ENCODE assay signal across 17 cellular contexts in the genomic region with DNA sequence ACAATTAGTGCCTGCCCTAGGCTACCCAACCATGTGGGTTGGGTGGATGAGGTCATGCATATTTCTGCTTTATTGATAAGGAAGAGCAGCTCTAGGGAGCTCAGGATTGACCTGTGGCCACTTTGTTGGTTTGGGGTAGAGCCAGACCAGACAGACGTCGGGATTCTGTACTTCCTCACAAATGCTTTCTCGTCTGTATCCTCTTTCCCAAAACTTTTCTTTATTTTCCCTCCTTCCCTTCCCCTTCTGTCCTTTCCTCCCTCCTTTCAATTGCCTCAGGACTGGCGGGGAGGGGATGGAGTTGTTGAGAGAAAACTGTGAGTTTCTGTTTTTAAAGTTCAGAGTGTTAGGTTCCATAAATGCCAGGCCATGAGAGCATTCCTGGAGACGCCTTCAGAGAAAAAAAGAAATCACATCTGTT.
DNase-seq lines count a peak whose midpoint lies in the region; ATAC-seq and TF ChIP-seq lines count a peak whose summit lies in the region.
"Had no signal": no experiment of that assay in that cellular context is flagged by ENCODE, and none has a peak within 500 bp of the region (broad histone marks: within the 10 kb centered on the region; RNA-seq: fewer than 3 reads in every experiment).

No MANE protein-coding gene starts in this region.

- no peak overlapping the region for H3K4me3 Mint-ChIP-seq in activated CD8-positive, alpha-beta memory T cell treated with anti-CD3 and anti-CD28 coated beads, Interleukin-2, amount 10 ng/mL, durations not matched to agents 7 days and 5 days

- CTCF ChIA-PET in mammary epithelial cell (lab: Charles Lee; ENCODE audit: low non-redundant PET): interaction anchor here (0.6 kb wide), 1 partner anchor 67 kb away, joined by 4 read pairs; no protein-coding TSS in a partner anchor
- CTCF ChIA-PET in activated CD8-positive, alpha-beta memory T cell treated with anti-CD3 and anti-CD28 coated beads, Interleukin-2, amount 10 ng/mL, durations not matched to agents 7 days and 5 days (lab: Charles Lee): no interaction called here

- peaks cover 14% of the 10 kb centered on the region for H3K36me3 ChIP-seq in right atrium auricular region
- H3K36me3 ChIP-seq in mammary epithelial cell (ENCODE audit: insufficient read depth, low read length): peaks cover 19% of the 10 kb centered on the region
- peaks cover 0 to 12% of the 10 kb centered on the region in 2 donors for H3K36me3 ChIP-seq in vagina

- no peaks in the 10 kb centered on the region for H4K20me1 ChIP-seq in mammary epithelial cell (ENCODE audit: insufficient read depth, low read length)

- TF ChIP-seq CTCF in right atrium auricular region (IDR thresholded peaks at IDR 0.05) (no peak), mammary epithelial cell (conservative IDR thresholded peaks at IDR 0.05 in 1 of 2, IDR thresholded peaks at IDR 0.05 in 1 of 2; ENCODE audit: extremely low read depth in 1 of 2, insufficient read depth in 1 of 2, low read depth in 1 of 2, low read length in 2 of 2) (no peak), vagina (IDR thresholded peaks at IDR 0.05) (no peak)

- H3K27me3 Mint-ChIP-seq in activated CD8-positive, alpha-beta memory T cell treated with anti-CD3 and anti-CD28 coated beads, Interleukin-2, amount 10 ng/mL, durations not matched to agents 7 days and 5 days: no peaks in the 10 kb centered on the region

- peaks cover 23% of the 10 kb centered on the region for H3K36me3 Mint-ChIP-seq in activated CD8-positive, alpha-beta memory T cell treated with anti-CD3 and anti-CD28 coated beads, Interleukin-2, amount 10 ng/mL, durations not matched to agents 7 days and 5 days

- H3K9me3 ChIP-seq in right atrium auricular region (no peaks in the 10 kb centered on the region), mammary epithelial cell (replicated peaks; ENCODE audit: insufficient read depth, low read length) (no peaks in the 10 kb centered on the region), vagina (no peaks in the 10 kb centered on the region)
- H3K9me3 ChIP-seq: A549, body of pancreas, Caco-2, right lobe of liver had no signal

- H3K9me3 Mint-ChIP-seq in activated CD8-positive, alpha-beta memory T cell treated with anti-CD3 and anti-CD28 coated beads, Interleukin-2, amount 10 ng/mL, durations not matched to agents 7 days and 5 days (ENCODE audit: low read depth): no peaks in the 10 kb centered on the region

- no peak overlapping the region for H3K27ac Mint-ChIP-seq in activated CD8-positive, alpha-beta memory T cell treated with anti-CD3 and anti-CD28 coated beads, Interleukin-2, amount 10 ng/mL, durations not matched to agents 7 days and 5 days

- intact Hi-C loops in cardiac septum (cut with DNase I): loop anchor here (5.0 to 10.0 kb wide), 2 partner anchors 128 to 261 kb away; partner anchors contain the start of genes MGST3 and TMCO1
- intact Hi-C loops in mammary epithelial cell (cut with micrococcal nuclease): loop anchor here (5.0 kb wide), 1 partner anchor 38 kb away; no protein-coding TSS in a partner anchor
- intact Hi-C loops in vagina (cut with DNase I): no loop called here

- H3K4me1 ChIP-seq in right atrium auricular region: peaks cover 0 to 61% of the 10 kb centered on the region in 2 donors
- H3K4me1 ChIP-seq in mammary epithelial cell (ENCODE audit: insufficient read depth, low read length): peaks cover 57% of the 10 kb centered on the region
- peaks cover 43% of the 10 kb centered on the region for H3K4me1 ChIP-seq in vagina

- no peak for ATAC-seq in activated CD8-positive, alpha-beta memory T cell treated with anti-CD3 and anti-CD28 coated beads, Interleukin-2, amount 10 ng/mL, durations not matched to agents 7 days and 5 days
- ATAC-seq in GM19324 (IDR thresholded peaks at IDR 0.05; ENCODE audit: low FRiP score, unreplicated experiment): no peak
- ATAC-seq: A549, body of pancreas, HCT116 had no signal

- H3K4me3 ChIP-seq in right atrium auricular region (no peak overlapping the region), mammary epithelial cell (replicated peaks in 1 of 3; ENCODE audit: insufficient read depth in 1 of 3, low read depth in 2 of 3, low read length in 3 of 3) (no peak overlapping the region), vagina (no peak overlapping the region)
- H3K4me3 ChIP-seq: A549, body of pancreas, PC-9, right lobe of liver had no signal

- H3K79me2 ChIP-seq in mammary epithelial cell (ENCODE audit: insufficient read depth, low read length): peaks cover 62% of the 10 kb centered on the region

- H3K27ac ChIP-seq in right atrium auricular region (peak overlapping the region; percentile 63 to 69), mammary epithelial cell (ENCODE audit: insufficient read depth, low read depth, low read length) (peak overlapping the region; percentile 5), vagina (peak overlapping the region; percentile 66)
- H3K27ac ChIP-seq: body of pancreas, PC-9 had no signal

- no TSS peak for BruUV-seq in mammary epithelial cell (replicated peaks; lab: Mats Ljungman, UMichigan)

- H3K27me3 ChIP-seq in right atrium auricular region (no peaks in the 10 kb centered on the region), mammary epithelial cell (ENCODE audit: insufficient read depth, low read length) (no peaks in the 10 kb centered on the region), vagina (no peaks in the 10 kb centered on the region)
- H3K27me3 ChIP-seq: body of pancreas, right lobe of liver had no signal

- DNase-seq in right atrium auricular region (ENCODE audit: low spot score) (no peak), cardiac septum (ENCODE audit: low spot score) (no peak), mammary epithelial cell (no peak), islet precursor cell (peak; percentile 82), vagina (ENCODE audit: extremely low spot score in 2 of 2) (no peak)
- no peak for DNase-seq in activated T-cell treated with anti-CD3 and anti-CD28 coated beads, Interleukin-2, amount 50 U/mL, for 1 hour
- no peak for DNase-seq in activated CD8-positive, alpha-beta memory T cell treated with anti-CD3 and anti-CD28 coated beads, Interleukin-2, amount 10 ng/mL, durations not matched to agents 7 days and 5 days
- DNase-seq: activated T-cell treated with anti-CD3 and anti-CD28 coated beads, Interleukin-2, amount 50 U/mL, for 48 hours; body of pancreas; Caco-2; left ventricle myocardium superior; NCI-H146; PC-9; right lobe of liver had no signal

- dilution Hi-C loops in mammary epithelial cell (cut with HindIII; ENCODE audit: low sequenced_read_pairs): no loop called here

- peak overlapping the region; percentile 5 for H3K4me2 ChIP-seq in mammary epithelial cell (ENCODE audit: insufficient read depth, low read depth, low read length)
- H3K4me2 ChIP-seq: A549, PC-9 had no signal

- H3K9ac ChIP-seq in mammary epithelial cell (ENCODE audit: insufficient read depth, low read length): no peak overlapping the region

- WGBS in mammary epithelial cell (ENCODE audit: low coverage, missing lambda C conversion rate): 28% methylated on average over 5 of the region's 5 CpGs

- in situ Hi-C loops in mammary epithelial cell (cut with MboI; ENCODE audit: low sequenced_read_pairs in 2 of 2): no loop called here

- TF ChIP-seq POLR2A in vagina (IDR thresholded peaks at IDR 0.05): no peak

- peaks cover 23% of the 10 kb centered on the region for H3K4me1 Mint-ChIP-seq in activated CD8-positive, alpha-beta memory T cell treated with anti-CD3 and anti-CD28 coated beads, Interleukin-2, amount 10 ng/mL, durations not matched to agents 7 days and 5 days

- H2AFZ ChIP-seq in mammary epithelial cell (ENCODE audit: low read depth, low read length): no peak overlapping the region
- H2AFZ ChIP-seq: PC-9 had no signal

Comparison
In these comparisons a context has a peak if more than half of its experiments do, and no peak if none do; other contexts are left out.
1. H3K27ac ChIP-seq: peak in every context shown above with its lines; median percentile 66 in right atrium auricular region; 66 in vagina; 5 in mammary epithelial cell.